In genomic region chr14:24145219-24145618, GRCh38 we compare ENCODE assay signal across 8 cellular contexts. TPM values are rescaled to one million over a fixed set of nuclear protein-coding genes. Genes with fewer than 3 reads are reported as not detected.
DNase-seq lines count a peak whose midpoint lies in the region; ATAC-seq and TF ChIP-seq lines count a peak whose summit lies in the region.

No MANE protein-coding gene starts in this region.

- intact Hi-C loops in Caco-2 (cut with micrococcal nuclease; ENCODE audit: unreplicated experiment), result no loop called here
- intact Hi-C loops in sciatic nerve (cut with DNase I), result no loop called here

- peaks cover 5% of the 10 kb centered on the region; the same call in 1 of the 2 replicates for H3K36me3 ChIP-seq in Caco-2 (ENCODE audit: control insufficient read depth, insufficient read depth, low read length)
- peaks cover 23% of the 10 kb centered on the region for H3K36me3 ChIP-seq in OCI-LY3 (replicated peaks; ENCODE audit: low read depth, low read length)
- peaks cover 38% of the 10 kb centered on the region for H3K36me3 ChIP-seq in endodermal cell (ENCODE audit: control insufficient read depth, insufficient read depth, low read length)

- H4K20me1 ChIP-seq in OCI-LY3 (ENCODE audit: insufficient read depth, low read length), result 0 out of 2 replicates have a peak, but pooled peaks cover 2% of the 10 kb centered on the region

- H3K79me2 ChIP-seq in OCI-LY3 (ENCODE audit: low read length), result peaks cover 51% of the 10 kb centered on the region

- no peak overlapping the region for H2AFZ ChIP-seq in OCI-LY3 (ENCODE audit: low read depth, low read length)

- H3K27ac Mint-ChIP-seq in Caco-2 (ENCODE audit: unreplicated experiment) (no peak overlapping the region), endodermal cell (no peak overlapping the region), progenitor cell of endocrine pancreas (peak overlapping the region; percentile 49)

- DNase-seq in Caco-2 (no peak), endodermal cell (no peak), progenitor cell of endocrine pancreas (ENCODE audit: low spot score, unreplicated experiment) (no peak), sciatic nerve (ENCODE audit: low spot score) (no peak), DMS153 (lab: John Stamatoyannopoulos, UW) (no peak)
- no peak for DNase-seq in stimulated activated CD4-positive, alpha-beta T cell treated with anti-CD3 and anti-CD28 coated beads, Interleukin-4, amount 100 ng/mL, for 4 hours
- DNase-seq in stimulated activated CD4-positive, alpha-beta T cell treated with anti-CD3 and anti-CD28 coated beads, Interleukin-12 subunit alpha, Interleukin-12 subunit beta, amount 100 ng/mL, for 4 hours, result no peak

- H3K4me1 ChIP-seq in Caco-2 (peaks cover 6% of the 10 kb centered on the region), OCI-LY3 (ENCODE audit: low read length) (peaks cover 24% of the 10 kb centered on the region), endodermal cell (ENCODE audit: control insufficient read depth, insufficient read depth, low read length) (peaks cover 6% of the 10 kb centered on the region)

- TF ChIP-seq CTCF in Caco-2 (IDR thresholded peaks at IDR 0.05; ENCODE audit: insufficient read depth in 1 of 2, low read depth in 1 of 2, low read length in 1 of 2, severe bottlenecking in 1 of 2, unreplicated experiment in 1 of 2) (no peak), OCI-LY3 (IDR thresholded peaks at IDR 0.05; ENCODE audit: low read depth, low read length) (no peak), endodermal cell (conservative IDR thresholded peaks at IDR 0.05) (no peak), progenitor cell of endocrine pancreas (IDR thresholded peaks at IDR 0.05; ENCODE audit: unreplicated experiment) (no peak)

- H3K27ac ChIP-seq in OCI-LY3 (ENCODE audit: low read length) (peak overlapping the region; percentile 89), endodermal cell (ENCODE audit: low read depth, low read length) (no peak overlapping the region)

- CTCF ChIA-PET in Caco-2 (lab: Charles Lee), result interaction anchor here (1.8 to 4.1 kb wide), 3 partner anchors 16 to 36 kb away, joined by 12 to 47 read pairs (median 17); partner anchors contain the start of genes DCAF11, IRF9 and NRL

- H3K4me1 Mint-ChIP-seq in Caco-2 (ENCODE audit: low read depth, unreplicated experiment) (peaks cover 18% of the 10 kb centered on the region), endodermal cell (peaks cover 20% of the 10 kb centered on the region), progenitor cell of endocrine pancreas (ENCODE audit: low read depth) (peaks cover 27% of the 10 kb centered on the region)

- H3K4me2 ChIP-seq in OCI-LY3 (ENCODE audit: low read length), result peak overlapping the region; percentile 93

- H3K27me3 Mint-ChIP-seq in Caco-2 (ENCODE audit: insufficient read depth, unreplicated experiment) (no peaks in the 10 kb centered on the region), endodermal cell (ENCODE audit: insufficient read depth) (no peaks in the 10 kb centered on the region), progenitor cell of endocrine pancreas (no peaks in the 10 kb centered on the region)

- peak overlapping the region; percentile 87 for H3K9ac ChIP-seq in OCI-LY3 (ENCODE audit: low read length)
- no peak overlapping the region for H3K9ac ChIP-seq in endodermal cell (ENCODE audit: extremely low read depth, low read length, poor library complexity, severe bottlenecking)

- H3K9me3 ChIP-seq in Caco-2, result no peaks in the 10 kb centered on the region
- no peaks in the 10 kb centered on the region for H3K9me3 ChIP-seq in OCI-LY3 (ENCODE audit: insufficient read depth, low read length)
- no peaks in the 10 kb centered on the region for H3K9me3 ChIP-seq in endodermal cell (ENCODE audit: control insufficient read depth, low read length)

- POLR2A ChIA-PET in Caco-2 (lab: Charles Lee), result interaction anchor here (2.7 to 2.8 kb wide), 2 partner anchors 9 to 31 kb away, joined by 21 to 46 read pairs; partner anchors contain the start of genes DCAF11, NRL and PSME1

- BruUV-seq in Caco-2 (replicated peaks; lab: Mats Ljungman, UMichigan), result no TSS peak

- H3K36me3 Mint-ChIP-seq in Caco-2 (ENCODE audit: insufficient read depth, unreplicated experiment) (peaks cover 46% of the 10 kb centered on the region), endodermal cell (ENCODE audit: low read depth) (peaks cover 30% of the 10 kb centered on the region), progenitor cell of endocrine pancreas (ENCODE audit: insufficient read depth) (peaks cover 3% of the 10 kb centered on the region)

- H3K4me3 ChIP-seq in Caco-2 (ENCODE audit: low read depth, low read length) (no peak overlapping the region), OCI-LY3 (ENCODE audit: low read length) (peak overlapping the region; percentile 78), endodermal cell (ENCODE audit: low read length) (peak overlapping the region; percentile 98)

- ATAC-seq in sciatic nerve, result no peak

- 94% methylated on average over 2 of the region's 2 CpGs; no CpG with 5 or more reads in 1 of the 2 experiments for WGBS in endodermal cell (ENCODE audit: insufficient coverage in 1 of 2, insufficient read length in 1 of 2), 2 experiments

- H3K9me3 Mint-ChIP-seq in Caco-2 (ENCODE audit: unreplicated experiment), result no peaks in the 10 kb centered on the region
- no peaks in the 10 kb centered on the region for H3K9me3 Mint-ChIP-seq in endodermal cell
- no peaks in the 10 kb centered on the region for H3K9me3 Mint-ChIP-seq in progenitor cell of endocrine pancreas (ENCODE audit: low read depth)

- H3K4me3 Mint-ChIP-seq in Caco-2 (ENCODE audit: unreplicated experiment) (peak overlapping the region; percentile 92), endodermal cell (peak overlapping the region; percentile 92), progenitor cell of endocrine pancreas (ENCODE audit: low read depth) (no peak overlapping the region)

- H3K27me3 ChIP-seq in Caco-2 (replicated peaks; ENCODE audit: control insufficient read depth, insufficient read depth, low read length) (no peaks in the 10 kb centered on the region), OCI-LY3 (ENCODE audit: low read depth, low read length) (no peaks in the 10 kb centered on the region), endodermal cell (ENCODE audit: control insufficient read depth, insufficient read depth, low read length, poor library complexity, severe bottlenecking) (no peaks in the 10 kb centered on the region)

RNA-seq across cellular contexts. Expression of gene PSME2, which starts 1.2 kb away (rescaled TPM):
- total RNA-seq in Caco-2 (2022) (142 and 145 TPM in 2 replicates), endodermal cell (100 to 1,000 TPM; 106 to 112 TPM), progenitor cell of endocrine pancreas (118 and 120 TPM in 2 replicates), sciatic nerve (77.7 TPM)
- 97.9 TPM for polyA plus RNA-seq in endodermal cell (2013, experiment 1 of 2)
- polyA plus RNA-seq in endodermal cell (2013, experiment 2 of 2), result 84.8 TPM

RNA-seq across cellular contexts. Expression of gene RNF31, which starts 2.1 kb away (rescaled TPM):
- total RNA-seq in Caco-2 (2022) (72.2 and 77.6 TPM in 2 replicates), endodermal cell (10 to 100 TPM; 75.5 to 82.9 TPM), progenitor cell of endocrine pancreas (99.3 and 104 TPM in 2 replicates), sciatic nerve (61.5 TPM)
- 52.4 TPM for polyA plus RNA-seq in endodermal cell (2013, experiment 1 of 2)
- 44.9 TPM for polyA plus RNA-seq in endodermal cell (2013, experiment 2 of 2)

RNA-seq across cellular contexts. Expression of gene EMC9, which starts 3.8 kb away (rescaled TPM):
- total RNA-seq in Caco-2 (2022) (31.1 and 32.4 TPM in 2 replicates), endodermal cell (10 to 100 TPM; 34.0 to 39.5 TPM), progenitor cell of endocrine pancreas (22.8 and 22.9 TPM in 2 replicates), sciatic nerve (14.8 TPM)
- polyA plus RNA-seq in endodermal cell (2013, experiment 1 of 2), result 37.8 TPM
- 39.5 TPM for polyA plus RNA-seq in endodermal cell (2013, experiment 2 of 2)

RNA-seq across cellular contexts. Expression of gene PSME1, which starts 9.2 kb away (rescaled TPM):
- 130 and 141 TPM in 2 replicates for total RNA-seq in Caco-2 (2022)
- 100 to 1,000 TPM in 1 of 2 donors, 10 to 100 TPM in 1; 68.6 to 108 TPM for total RNA-seq in endodermal cell
- polyA plus RNA-seq in endodermal cell (2013, experiment 1 of 2), result 87.9 TPM
- 79.7 TPM for polyA plus RNA-seq in endodermal cell (2013, experiment 2 of 2)
- total RNA-seq in progenitor cell of endocrine pancreas, result 101 and 103 TPM in 2 replicates
- total RNA-seq in sciatic nerve, result 116 TPM

RNA-seq across cellular contexts. Expression of gene FITM1, which starts 14.8 kb away (rescaled TPM):
- total RNA-seq in Caco-2 (2022) (0.39 and 0.44 TPM in 2 replicates), endodermal cell (1 to 10 TPM in 1 of 2 donors, not detected in 1; 1.1 TPM), progenitor cell of endocrine pancreas (1.7 and 1.9 TPM in 2 replicates), sciatic nerve (0.76 TPM)
- polyA plus RNA-seq in endodermal cell (2013, experiment 1 of 2), result 0.32 TPM
- polyA plus RNA-seq in endodermal cell (2013, experiment 2 of 2), result not detected
